Comparison of ENCODE assay signal across 8 cellular contexts in genomic region chrX:123859828-123860505, GRCh38. TPM values are rescaled to one million over a fixed set of nuclear protein-coding genes. Genes with fewer than 3 reads are reported as not detected.
DNase-seq lines count a peak whose midpoint lies in the region; ATAC-seq and TF ChIP-seq lines count a peak whose summit lies in the region.

XIAP (plus strand) TSS chrX:123860053; CDS start chrX:123885663, 25,610 bp downstream.

- H3K4me1 ChIP-seq in stomach, result peaks cover 0 to 27% (median 4%) of the 10 kb centered on the region in 4 donors

- intact Hi-C loops in stomach (cut with DNase I; ENCODE audit: low total_unique reads), result no loop called here

- peak; percentile 69 for ATAC-seq in GM21526 (IDR thresholded peaks at IDR 0.05; ENCODE audit: low FRiP score, unreplicated experiment)

- DNase-seq in DMS53 treated with DMSO at 0.1 percent for 48 hours (lab: John Stamatoyannopoulos, UW; ENCODE audit: unreplicated experiment) (peak; percentile 74), HuH-7.5 (ENCODE audit: low spot score) (peak; percentile 75), fibroblast of the aortic adventitia (ENCODE audit: low read depth) (peak; percentile 84), nephron progenitor cell (peak; percentile 76), stomach (peak; percentile 80)
- DNase-seq in activated effector memory CD4-positive, alpha-beta T cell treated with Interleukin-2 at 50 U/mL for 16 hours, result peak; percentile 59

- peaks cover 7% of the 10 kb centered on the region for H3K36me3 Mint-ChIP-seq in nephron progenitor cell (ENCODE audit: low read depth)

- TF ChIP-seq EP300 in stomach (IDR thresholded peaks at IDR 0.05), result no peak

- peak within 1 kb of the TSS; percentile 89 for H3K4me3 Mint-ChIP-seq in nephron progenitor cell

- no peaks in the 10 kb centered on the region for H3K27me3 ChIP-seq in stomach

- WGBS in stomach, 5 donors, result 0 to 39% (median 8%) methylated on average over 26 to 62 of the region's 62 CpGs

- H3K36me3 ChIP-seq in stomach, result no peaks in the 10 kb centered on the region

- H3K27ac Mint-ChIP-seq in nephron progenitor cell, result peak within 1 kb of the TSS; percentile 96

- peaks cover 27% of the 10 kb centered on the region for H3K4me1 Mint-ChIP-seq in nephron progenitor cell

- TF ChIP-seq POLR2A in Raji (IDR thresholded peaks at IDR 0.05; ENCODE audit: insufficient read depth, low read depth, low read length) (peak; percentile 60), stomach (IDR thresholded peaks at IDR 0.05) (peak in 1 of 4 donors; percentile 8)

- H3K9me3 Mint-ChIP-seq in nephron progenitor cell, result peaks cover 60% of the 10 kb centered on the region

- no peaks in the 10 kb centered on the region for H3K27me3 Mint-ChIP-seq in nephron progenitor cell (ENCODE audit: low read depth, poor library complexity)

- H3K27ac ChIP-seq in stomach, result peak within 1 kb of the TSS; percentile 94 to 99 (median 95)

- no peaks in the 10 kb centered on the region for H3K9me3 ChIP-seq in stomach

- TF ChIP-seq CTCF in fibroblast of the aortic adventitia (IDR thresholded peaks at IDR 0.05; ENCODE audit: insufficient read depth, low read length) (no peak), nephron progenitor cell (IDR thresholded peaks at IDR 0.05) (no peak), stomach (IDR thresholded peaks at IDR 0.05) (no peak)

- H3K4me3 ChIP-seq in fibroblast of the aortic adventitia (ENCODE audit: low read depth, low read length) (peak within 1 kb of the TSS; percentile 70), stomach (peak within 1 kb of the TSS; percentile 49 to 67 (median 56))

RNA-seq across cellular contexts. Expression of gene XIAP, which starts in this region (rescaled TPM):
- total RNA-seq in fibroblast of the aortic adventitia (ENCODE audit: low replicate concordance) (23.8 and 35.6 TPM in 2 replicates), stomach (10 to 100 TPM; 10.1 to 47.2 (median 15.6) TPM)
- polyA plus RNA-seq in stomach, result 1 to 10 TPM; 5.0 to 7.3 (median 6.6) TPM

Comparison
In these comparisons a context has a peak if more than half of its experiments do, and no peak if none do; other contexts are left out.
1. Peak in every context shown above with its lines: DNase-seq, ATAC-seq, H3K4me3 ChIP-seq and H3K27ac ChIP-seq.